Comparison of ENCODE assay signal across 18 cellular contexts in genomic region chr5:33032161-33033085, GRCh38.
DNase-seq lines count a peak whose midpoint lies in the region; ATAC-seq, FAIRE-seq and TF ChIP-seq lines count a peak whose summit lies in the region.
"Had no signal": no experiment of that assay in that cellular context is flagged by ENCODE, and none has a peak within 500 bp of the region (broad histone marks: within the 10 kb centered on the region; RNA-seq: fewer than 3 reads in every experiment).

No MANE protein-coding gene starts in this region.

- TF ChIP-seq CTCF in brain microvascular endothelial cell (IDR thresholded peaks at IDR 0.05; ENCODE audit: low read depth, low read length, missing control alignments): no peak
- no peak for TF ChIP-seq CTCF in thoracic aorta (IDR thresholded peaks at IDR 0.05)

- WGBS in aorta, 2 donors: 12 to 14% methylated on average over 9 of the region's 9 CpGs

- peak; percentile 77 for FAIRE-seq in H54 (lab: Jason Lieb, UNC)
- FAIRE-seq: K562 had no signal

- H3K4me3 ChIP-seq in brain microvascular endothelial cell (ENCODE audit: low read depth, low read length) (no peak overlapping the region), thoracic aorta (peak overlapping the region; percentile 21), aorta (ENCODE audit: low read length in 2 of 2) (no peak overlapping the region)
- H3K4me3 ChIP-seq: HAP-1, K562 had no signal

- ATAC-seq in thoracic aorta (ENCODE audit: insufficient number of reproducible peaks, low FRiP score, low read depth) (no peak), GM18511 (IDR thresholded peaks at IDR 0.05; ENCODE audit: unreplicated experiment) (no peak), aorta (ENCODE audit: low FRiP score) (no peak)
- ATAC-seq: CD8-positive, alpha-beta T cell; K562 had no signal

- H3K36me3 ChIP-seq in brain microvascular endothelial cell (replicated peaks) (no peaks in the 10 kb centered on the region), thoracic aorta (no peaks in the 10 kb centered on the region), aorta (ENCODE audit: control insufficient read depth in 1 of 2, insufficient read depth in 2 of 2, low read length in 1 of 2) (no peaks in the 10 kb centered on the region)
- H3K36me3 ChIP-seq: ascending aorta, HAP-1 had no signal

- H3K4me1 ChIP-seq in thoracic aorta (ENCODE audit: control insufficient read depth in 1 of 2, low read depth in 2 of 2): peaks cover 5 to 20% of the 10 kb centered on the region in 2 donors
- peaks cover 0 to 4% of the 10 kb centered on the region in 2 donors for H3K4me1 ChIP-seq in aorta (ENCODE audit: control insufficient read depth in 1 of 2, insufficient read depth in 2 of 2, low read length in 2 of 2)
- H3K4me1 ChIP-seq: ascending aorta, HAP-1 had no signal

- H3K27ac ChIP-seq in brain microvascular endothelial cell (peak overlapping the region; percentile 38), thoracic aorta (peak overlapping the region in 1 of 2 donors; percentile 30), aorta (ENCODE audit: low read depth in 1 of 2, low read length in 2 of 2) (no peak overlapping the region)

- in situ Hi-C loops in brain microvascular endothelial cell (cut with HindIII; ENCODE audit: low pct_ligation_motif_present, low sequenced_read_pairs): no loop called here

- intact Hi-C loops in aorta (cut with DNase I): no loop called here

- DNase-seq in H54 (ENCODE audit: insufficient read length, low spot score) (no peak), brain microvascular endothelial cell (peak; percentile 53), left kidney (ENCODE audit: low read depth, low spot score) (peak; percentile 5), thoracic aorta (ENCODE audit: low spot score) (no peak), MV-4-11 (lab: John Stamatoyannopoulos, UW) (no peak), aorta (no peak)
- DNase-seq: CD8-positive, alpha-beta T cell; effector CD8-positive, alpha-beta T cell; foreskin melanocyte; immature natural killer cell; NCI-H510A treated with DMSO at 0.1 percent for 48 hours; nucleus accumbens; stimulated activated naive CD4-positive, alpha-beta T cell treated with Interleukin-2 at 50 U/mL for 16 hours; SW 1271 had no signal

- H3K9me3 ChIP-seq in thoracic aorta: no peaks in the 10 kb centered on the region
- no peaks in the 10 kb centered on the region for H3K9me3 ChIP-seq in aorta (ENCODE audit: control insufficient read depth, low read length)
- H3K9me3 ChIP-seq: ascending aorta, HAP-1 had no signal

- no peaks in the 10 kb centered on the region for H3K27me3 ChIP-seq in brain microvascular endothelial cell (replicated peaks)
- H3K27me3 ChIP-seq in thoracic aorta (replicated peaks; ENCODE audit: insufficient read depth): no peaks in the 10 kb centered on the region
- no peaks in the 10 kb centered on the region for H3K27me3 ChIP-seq in aorta (ENCODE audit: control insufficient read depth in 1 of 2, insufficient read depth in 2 of 2, low read length in 1 of 2)
- H3K27me3 ChIP-seq: ascending aorta had no signal

- TF ChIP-seq POLR2A in H54 (IDR thresholded peaks at IDR 0.05; ENCODE audit: low read depth, low read length): no peak

Comparison
In these comparisons a context has a peak if more than half of its experiments do, and no peak if none do; other contexts are left out.
1. DNase-seq: peak in brain microvascular endothelial cell (single experiment) and left kidney (single experiment); none in H54 (single experiment), thoracic aorta (single experiment), MV-4-11 (single experiment) and aorta (0 of 2).